Comparison of ENCODE assay signal across 8 cellular contexts in the genomic region with DNA sequence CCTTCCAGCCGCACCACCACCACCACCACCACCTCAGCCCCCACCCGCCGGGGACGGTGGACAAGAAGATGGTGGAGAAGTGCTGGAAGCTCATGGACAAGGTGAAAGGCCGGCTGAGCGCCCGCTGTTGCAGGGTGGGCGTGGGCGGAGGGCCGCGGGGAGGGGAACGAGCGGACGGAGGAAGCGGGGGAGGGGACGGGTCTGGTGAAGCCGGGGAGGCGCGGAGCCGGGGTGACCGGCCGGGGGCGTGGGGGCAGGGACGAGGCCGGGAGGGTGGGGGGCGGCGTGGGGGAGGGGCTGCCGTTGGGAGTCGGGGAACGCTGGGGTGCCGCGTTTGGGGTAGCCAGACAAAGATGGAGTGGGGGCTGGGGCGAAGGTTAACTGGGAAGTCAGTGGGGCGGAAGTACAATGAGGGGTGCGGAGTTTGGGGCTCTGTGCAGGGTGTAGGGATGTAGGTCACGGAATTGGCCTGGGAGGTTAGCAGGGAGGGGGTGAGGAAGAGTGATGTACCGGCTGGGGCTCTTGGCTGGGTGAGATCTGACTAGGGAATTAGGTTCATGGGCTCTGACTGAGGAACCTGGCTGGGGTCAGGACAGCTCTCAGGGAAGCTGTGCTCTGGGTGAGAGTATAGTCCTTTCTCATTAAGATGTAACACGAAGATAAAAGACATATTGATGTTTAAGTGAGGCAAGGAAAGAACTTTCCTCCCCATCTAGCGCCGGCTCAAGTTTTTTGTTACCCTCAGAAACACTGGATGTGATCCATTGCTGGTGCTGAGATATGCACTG. TPM values are rescaled to one million over a fixed set of nuclear protein-coding genes. Genes with fewer than 3 reads are reported as not detected.
DNase-seq lines count a peak whose midpoint lies in the region; ATAC-seq and TF ChIP-seq lines count a peak whose summit lies in the region.

No MANE protein-coding gene starts in this region.

- no peaks in the 10 kb centered on the region; the same call in 1 of the 2 replicates for H3K36me3 ChIP-seq in WERI-Rb-1
- no peaks in the 10 kb centered on the region for H3K36me3 ChIP-seq in right lobe of liver

- H3K9me3 ChIP-seq in WERI-Rb-1 (ENCODE audit: severe bottlenecking): no peaks in the 10 kb centered on the region
- H3K9me3 ChIP-seq in right lobe of liver: no peaks in the 10 kb centered on the region

- in situ Hi-C loops in ACHN (cut with HindIII; ENCODE audit: low pct_ligation_motif_present, low pct_unique_long_range_greater_than_20kb, low sequenced_read_pairs): no loop called here

- peaks cover 32% of the 10 kb centered on the region for H3K4me1 Mint-ChIP-seq in chondrocyte (ENCODE audit: low read depth)

- H3K9me3 Mint-ChIP-seq in chondrocyte (ENCODE audit: low read depth): no peaks in the 10 kb centered on the region

- H3K36me3 Mint-ChIP-seq in chondrocyte (ENCODE audit: low read depth): no peaks in the 10 kb centered on the region

- no peaks in the 10 kb centered on the region for H3K27me3 ChIP-seq in WERI-Rb-1 (ENCODE audit: insufficient read depth, low read depth, severe bottlenecking)
- no peaks in the 10 kb centered on the region for H3K27me3 ChIP-seq in right lobe of liver

- peak overlapping the region; percentile 96 for H3K4me3 Mint-ChIP-seq in chondrocyte (ENCODE audit: unreplicated experiment)

- under 1% methylated on average over 37 of the region's 40 CpGs for WGBS in right lobe of liver (ENCODE audit: insufficient coverage, low coverage, low lambda C conversion rate, missing lambda C conversion rate)

- ATAC-seq in GM19023 (IDR thresholded peaks at IDR 0.05; ENCODE audit: unreplicated experiment) (peak; percentile 19), HG03520 (IDR thresholded peaks at IDR 0.05; ENCODE audit: unreplicated experiment) (peak; percentile 8), right lobe of liver (peak; percentile 19 to 33 (median 32))

- H3K27ac Mint-ChIP-seq in chondrocyte (ENCODE audit: unreplicated experiment): peak overlapping the region; percentile 93

- intact Hi-C loops in right lobe of liver (cut with DNase I): loop anchor here in 1 of 2 donors (10.0 kb wide), 1 partner anchor 52 kb away; no protein-coding TSS in a partner anchor

- peak; percentile 16 for DNase-seq in ACHN
- DNase-seq in WERI-Rb-1: peak; percentile 46
- peak; percentile 91 for DNase-seq in chondrocyte (ENCODE audit: low spot score)
- DNase-seq in right lobe of liver: peak; percentile 70 to 76 (median 73)
- peak; percentile 57 for DNase-seq in stimulated activated CD4-positive, alpha-beta T cell treated with anti-CD3 and anti-CD28 coated beads, Interleukin-4, amount 100 ng/mL, for 1 hour
- DNase-seq in kidney glomerular epithelial cell (lab: John Stamatoyannopoulos, UW): no peak

- H3K4me3 ChIP-seq in WERI-Rb-1 (ENCODE audit: low read depth, low read length): peak overlapping the region; percentile 94
- peak overlapping the region; percentile 75 to 98 (median 93) for H3K4me3 ChIP-seq in right lobe of liver

- H3K27ac ChIP-seq in WERI-Rb-1: peak overlapping the region; percentile 91
- H3K27ac ChIP-seq in right lobe of liver: peak overlapping the region; percentile 74 to 90 (median 79)

- peak; percentile 11 for TF ChIP-seq POLR2A in right lobe of liver (IDR thresholded peaks at IDR 0.05)

- no peak for TF ChIP-seq CTCF in WERI-Rb-1 (IDR thresholded peaks at IDR 0.05; ENCODE audit: low read depth, low read length)
- no peak for TF ChIP-seq CTCF in chondrocyte (IDR thresholded peaks at IDR 0.05)
- TF ChIP-seq CTCF in right lobe of liver (IDR thresholded peaks at IDR 0.05): no peak

- no peaks in the 10 kb centered on the region for H3K27me3 Mint-ChIP-seq in chondrocyte (ENCODE audit: low read depth)

- peaks cover 0 to 10% (median 0%) of the 10 kb centered on the region in 4 donors for H3K4me1 ChIP-seq in right lobe of liver

RNA-seq across cellular contexts. Expression of a gene that starts 0.6 kb away (rescaled TPM):
- total RNA-seq in chondrocyte (17.8 to 25.8 TPM (median 25.5 TPM) in 3 replicates), right lobe of liver (1 to 10 TPM; 3.1 to 7.1 (median 4.6) TPM)

RNA-seq across cellular contexts. Expression of a gene that starts 21.4 kb away (rescaled TPM):
- total RNA-seq in chondrocyte: not detected in 3 replicates
- total RNA-seq in right lobe of liver: under 1 TPM in 1 of 6 experiments, not detected in 5; 0.32 TPM

RNA-seq across cellular contexts. Expression of a gene that starts 38.2 kb away (rescaled TPM):
- total RNA-seq in chondrocyte (13.0 to 20.1 TPM (median 19.2 TPM) in 3 replicates), right lobe of liver (10 to 100 TPM in 4 of 6 experiments, 1 to 10 TPM in 2; 8.1 to 13.2 (median 10.9) TPM)

RNA-seq across cellular contexts. Expression of a gene that starts 57.9 kb away (rescaled TPM):
- 0.80 to 2.5 TPM (median 2.0 TPM) in 3 replicates for total RNA-seq in chondrocyte
- under 1 TPM in 4 of 6 experiments, not detected in 2; 0.04 to 0.22 (median 0.09) TPM for total RNA-seq in right lobe of liver
